In genomic region chr18:12314586-12315305, GRCh38 we compare ENCODE assay signal across 1 cellular context.
TF ChIP-seq lines count a peak whose summit lies in the region.

No MANE protein-coding gene starts in this region.

TF ChIP-seq in SK-N-SH treated with all-trans-retinoic acid at 6 μM for 48 hours, 23 proteins besides CTCF, POLR2A, EP300 and RAD21 (continued from another document):
- no peak for TF ChIP-seq TSHZ2 (CRISPR knock-in tag; IDR thresholded peaks at IDR 0.05)
- TF ChIP-seq TOX (CRISPR knock-in tag; IDR thresholded peaks at IDR 0.05; ENCODE audit: borderline replicate concordance) = no peak
